In genomic region chr12:53095596-53095895, GRCh38 we compare ENCODE assay signal across 8 cellular contexts. TPM values are rescaled to one million over a fixed set of nuclear protein-coding genes. Genes with fewer than 3 reads are reported as not detected.
"Had no signal": no experiment of that assay in that cellular context is flagged by ENCODE, and none has a peak within 500 bp of the region (broad histone marks: within the 10 kb centered on the region; RNA-seq: fewer than 3 reads in every experiment).

No MANE protein-coding gene starts in this region.

RNA-seq across cellular contexts. Expression of gene IGFBP6, which starts 1.9 kb away (rescaled TPM):
- total RNA-seq: activated T-helper 1 cell treated with anti-CD3 and anti-CD28 coated beads, Interleukin-12 subunit alpha, Interleukin-12 subunit beta, Interleukin-2, Interleukin-4 antibody, amounts not matched to agents 30 ng/mL and 10 ng/mL and 1 ng/mL, durations not matched to agents 14 hours and 24 hours and 36 hours; mononuclear cell had no signal

RNA-seq across cellular contexts. Expression of gene SOAT2, which starts 7.7 kb away (rescaled TPM):
- total RNA-seq: activated T-helper 1 cell treated with anti-CD3 and anti-CD28 coated beads, Interleukin-12 subunit alpha, Interleukin-12 subunit beta, Interleukin-2, Interleukin-4 antibody, amounts not matched to agents 30 ng/mL and 10 ng/mL and 1 ng/mL, durations not matched to agents 14 hours and 24 hours and 36 hours; endothelial cell of umbilical vein; esophagus mucosa; fibroblast of villous mesenchyme; glomerular endothelial cell; myocyte; pulmonary artery endothelial cell had no signal
- polyA plus RNA-seq: endothelial cell of umbilical vein had no signal
